In the genomic region with DNA sequence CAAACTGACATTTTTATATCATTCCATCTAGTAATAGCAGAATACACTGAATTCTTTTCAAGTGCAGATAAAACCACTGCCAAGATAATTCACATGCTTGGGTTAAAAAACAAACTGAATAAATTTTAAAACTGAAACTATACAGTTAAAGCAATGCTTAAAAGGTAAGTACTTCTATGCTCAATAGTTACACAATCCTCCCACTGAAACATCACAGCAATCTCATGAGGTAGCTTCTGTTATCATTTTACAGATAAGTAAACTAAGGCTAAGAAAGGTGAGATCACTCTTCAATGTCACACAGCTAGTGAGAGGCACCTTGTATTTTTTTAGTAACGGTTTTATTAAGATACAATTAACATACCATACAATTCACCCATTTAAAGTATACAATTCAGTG, we compare ENCODE assay signal across 2 cellular contexts.
TF ChIP-seq lines count a peak whose summit lies in the region.

No MANE protein-coding gene starts in this region.

TF ChIP-seq in IMR-90, 13 proteins besides CTCF, POLR2A, EP300 and RAD21:
- TF ChIP-seq FOS (IDR thresholded peaks at IDR 0.05; ENCODE audit: low read depth, low read length) = no peak
- peak; percentile 67 for TF ChIP-seq CEBPB (IDR thresholded peaks at IDR 0.05; ENCODE audit: low read depth, low read length)
- TF ChIP-seq MAFK (IDR thresholded peaks at IDR 0.05; ENCODE audit: low read depth, low read length) = no peak

TF ChIP-seq in K562, 482 proteins besides CTCF, POLR2A, EP300 and RAD21:
- TF ChIP-seq ZNF778 (CRISPR knock-in tag; IDR thresholded peaks at IDR 0.05) (no peak), ZNF830 (CRISPR knock-in tag; IDR thresholded peaks at IDR 0.05) (no peak), CBFA2T3 (IDR thresholded peaks at IDR 0.05) (no peak), CBX8 (IDR thresholded peaks at IDR 0.05; ENCODE audit: borderline replicate concordance, extremely low read depth, low read depth, low read length, poor library complexity, severe bottlenecking) (no peak)
- TF ChIP-seq, protein P1, sequence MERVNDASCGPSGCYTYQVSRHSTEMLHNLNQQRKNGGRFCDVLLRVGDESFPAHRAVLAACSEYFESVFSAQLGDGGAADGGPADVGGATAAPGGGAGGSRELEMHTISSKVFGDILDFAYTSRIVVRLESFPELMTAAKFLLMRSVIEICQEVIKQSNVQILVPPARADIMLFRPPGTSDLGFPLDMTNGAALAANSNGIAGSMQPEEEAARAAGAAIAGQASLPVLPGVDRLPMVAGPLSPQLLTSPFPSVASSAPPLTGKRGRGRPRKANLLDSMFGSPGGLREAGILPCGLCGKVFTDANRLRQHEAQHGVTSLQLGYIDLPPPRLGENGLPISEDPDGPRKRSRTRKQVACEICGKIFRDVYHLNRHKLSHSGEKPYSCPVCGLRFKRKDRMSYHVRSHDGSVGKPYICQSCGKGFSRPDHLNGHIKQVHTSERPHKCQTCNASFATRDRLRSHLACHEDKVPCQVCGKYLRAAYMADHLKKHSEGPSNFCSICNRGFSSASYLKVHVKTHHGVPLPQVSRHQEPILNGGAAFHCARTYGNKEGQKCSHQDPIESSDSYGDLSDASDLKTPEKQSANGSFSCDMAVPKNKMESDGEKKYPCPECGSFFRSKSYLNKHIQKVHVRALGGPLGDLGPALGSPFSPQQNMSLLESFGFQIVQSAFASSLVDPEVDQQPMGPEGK (CRISPR knock-in tag; IDR thresholded peaks at IDR 0.05; ENCODE audit: borderline replicate concordance) = no peak
